13 cellular contexts compared by ENCODE assay signal in the genomic region with DNA sequence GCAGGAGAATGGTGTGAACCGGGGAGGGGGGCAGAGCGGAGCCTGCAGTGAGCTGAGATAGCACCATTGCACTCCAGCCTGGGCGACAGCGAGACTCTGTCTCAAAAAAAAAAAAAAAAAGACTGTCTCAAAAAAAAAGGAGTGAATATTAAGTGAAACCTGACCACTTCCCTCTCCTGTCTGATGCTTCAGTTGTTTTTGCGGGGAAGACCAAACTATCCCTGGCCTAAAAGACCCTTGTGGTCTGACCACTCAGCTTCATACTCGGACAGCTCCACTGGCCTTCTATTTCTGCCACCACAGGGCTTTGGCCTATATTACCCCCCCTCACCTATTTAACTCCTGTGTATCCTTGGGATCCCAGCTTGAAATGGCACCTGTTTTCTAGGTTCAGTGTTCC. TPM values are rescaled to one million over a fixed set of nuclear protein-coding genes. Genes with fewer than 3 reads are reported as not detected.
A peak's percentile ranks its signal among the peaks of the same experiment; 100 is the strongest.
DNase-seq lines count a peak whose midpoint lies in the region; ATAC-seq and TF ChIP-seq lines count a peak whose summit lies in the region.
"Had no signal": no experiment of that assay in that cellular context is flagged by ENCODE, and none has a peak within 500 bp of the region (broad histone marks: within the 10 kb centered on the region; RNA-seq: fewer than 3 reads in every experiment).

No MANE protein-coding gene starts in this region.

- peak overlapping the region; percentile 85 for H3K4me2 ChIP-seq in OCI-LY7 (ENCODE audit: low read length)

- no TSS peak for BruUV-seq in OCI-LY7 (replicated peaks; lab: Mats Ljungman, UMichigan)

- peaks cover 65% of the 10 kb centered on the region for H3K79me2 ChIP-seq in OCI-LY7 (ENCODE audit: insufficient read depth, low read depth, low read length)

- peak overlapping the region; percentile 86 for H3K27ac Mint-ChIP-seq in activated T-cell treated with anti-CD3 and anti-CD28 coated beads, Interleukin-2, amount 50 U/mL, for 24 hours
- peak overlapping the region; percentile 71 for H3K27ac Mint-ChIP-seq in central memory CD8-positive, alpha-beta T cell (ENCODE audit: low read depth)

- peaks cover 45% of the 10 kb centered on the region for H3K4me1 ChIP-seq in OCI-LY7 (ENCODE audit: insufficient read depth, low read length, poor library complexity, severe bottlenecking)

- H2AFZ ChIP-seq in OCI-LY7 (ENCODE audit: low read length) = no peak overlapping the region

- peaks cover 87% of the 10 kb centered on the region for H3K36me3 Mint-ChIP-seq in activated T-cell treated with anti-CD3 and anti-CD28 coated beads, Interleukin-2, amount 50 U/mL, for 24 hours (ENCODE audit: low read depth)
- peaks cover 42% of the 10 kb centered on the region for H3K36me3 Mint-ChIP-seq in central memory CD8-positive, alpha-beta T cell (ENCODE audit: insufficient read depth)

- DNase-seq in activated T-cell treated with anti-CD3 and anti-CD28 coated beads, Interleukin-2, amount 50 U/mL, for 24 hours = no peak
- no peak for DNase-seq in activated T-cell treated with anti-CD3 and anti-CD28 coated beads for 4 hours
- no peak for DNase-seq in OCI-LY7 (ENCODE audit: low spot score)
- no peak for DNase-seq in central memory CD8-positive, alpha-beta T cell (ENCODE audit: low spot score in 2 of 2)
- no peak for DNase-seq in SIG-M5 (lab: John Stamatoyannopoulos, UW)
- no peak for DNase-seq in stimulated activated CD4-positive, alpha-beta T cell treated with anti-CD3 and anti-CD28 coated beads, Interleukin-15, amount 100 ng/mL, for 24 hours
- DNase-seq in NCI-H1105 (lab: John Stamatoyannopoulos, UW) = no peak
- DNase-seq: colonic mucosa, pancreas had no signal

- H3K27ac ChIP-seq in OCI-LY7 (ENCODE audit: low read depth, low read length, poor library complexity, severe bottlenecking) (peak overlapping the region; percentile 8), skin epidermis (peak overlapping the region in 12 of 21 experiments; percentile 12 to 99 (median 97))
- H3K27ac ChIP-seq: colonic mucosa, pancreas had no signal

- peaks cover 47% of the 10 kb centered on the region for H3K4me1 Mint-ChIP-seq in activated T-cell treated with anti-CD3 and anti-CD28 coated beads, Interleukin-2, amount 50 U/mL, for 24 hours (ENCODE audit: low read depth)
- peaks cover 52% of the 10 kb centered on the region for H3K4me1 Mint-ChIP-seq in central memory CD8-positive, alpha-beta T cell

- POLR2A ChIA-PET in OCI-LY7 (lab: Charles Lee) = interaction anchor here (1.0 kb wide), 1 partner anchor 34 kb away, joined by 5 read pairs; no protein-coding TSS in a partner anchor

- H3K9me3 Mint-ChIP-seq in activated T-cell treated with anti-CD3 and anti-CD28 coated beads, Interleukin-2, amount 50 U/mL, for 24 hours = no peaks in the 10 kb centered on the region
- H3K9me3 Mint-ChIP-seq in central memory CD8-positive, alpha-beta T cell = no peaks in the 10 kb centered on the region

- CTCF ChIA-PET in OCI-LY7 (lab: Charles Lee; ENCODE audit: unreplicated experiment) = interaction anchor here (1.1 kb wide), 1 partner anchor 10 kb away, joined by 3 read pairs; no protein-coding TSS in a partner anchor

- no peak for TF ChIP-seq CTCF in OCI-LY7 (conservative IDR thresholded peaks at IDR 0.05; ENCODE audit: low read length)

- ATAC-seq in central memory CD8-positive, alpha-beta T cell (replicated peaks; ENCODE audit: extremely low read depth, poor library complexity, severe bottlenecking) = no peak
- ATAC-seq: pancreas had no signal

- peaks cover 86% of the 10 kb centered on the region for H3K36me3 ChIP-seq in OCI-LY7 (ENCODE audit: insufficient read depth, low read length)

- peak overlapping the region; percentile 87 for H3K4me3 ChIP-seq in OCI-LY7 (ENCODE audit: low read depth, low read length, poor library complexity, severe bottlenecking)
- H3K4me3 ChIP-seq in skin epidermis = no peak overlapping the region
- H3K4me3 ChIP-seq: adrenal gland, colonic mucosa, lung, pancreas had no signal

- intact Hi-C loops in OCI-LY7 (cut with micrococcal nuclease; ENCODE audit: unreplicated experiment) = no loop called here

- peaks cover 17% of the 10 kb centered on the region for H4K20me1 ChIP-seq in OCI-LY7 (ENCODE audit: insufficient read depth, low read length)

- H3K9me2 ChIP-seq in OCI-LY7 (ENCODE audit: insufficient read depth, low read length) = no peaks in the 10 kb centered on the region

- H3K27me3 Mint-ChIP-seq in activated T-cell treated with anti-CD3 and anti-CD28 coated beads, Interleukin-2, amount 50 U/mL, for 24 hours = no peaks in the 10 kb centered on the region
- H3K27me3 Mint-ChIP-seq in central memory CD8-positive, alpha-beta T cell = no peaks in the 10 kb centered on the region

- H3K4me3 Mint-ChIP-seq in activated T-cell treated with anti-CD3 and anti-CD28 coated beads, Interleukin-2, amount 50 U/mL, for 24 hours = peak overlapping the region; percentile 98
- peak overlapping the region; percentile 36 for H3K4me3 Mint-ChIP-seq in central memory CD8-positive, alpha-beta T cell

- no peaks in the 10 kb centered on the region for H3K9me3 ChIP-seq in OCI-LY7 (ENCODE audit: low read length)
- H3K9me3 ChIP-seq: adrenal gland, colonic mucosa, pancreas had no signal

RNA-seq across cellular contexts. Expression of gene CLASRP, which starts 2.3 kb away (rescaled TPM):
- total RNA-seq in OCI-LY7 (2014; rRNA removed; shearing (Covaris generic)) = 142 and 152 TPM in 2 replicates
- total RNA-seq in OCI-LY7 (2022) = 166 and 181 TPM in 2 replicates

RNA-seq across cellular contexts. Expression of gene ZNF296, which starts 35.2 kb away (rescaled TPM):
- 10.6 and 13.5 TPM in 2 replicates for total RNA-seq in OCI-LY7 (2014; rRNA removed; shearing (Covaris generic))
- 31.4 and 31.6 TPM in 2 replicates for total RNA-seq in OCI-LY7 (2022)
- total RNA-seq: Daoy had no signal

RNA-seq across cellular contexts. Expression of gene GEMIN7, which starts 37.9 kb away (rescaled TPM):
- 45.2 and 60.0 TPM in 2 replicates for total RNA-seq in OCI-LY7 (2014; rRNA removed; shearing (Covaris generic))
- 38.8 and 46.3 TPM in 2 replicates for total RNA-seq in OCI-LY7 (2022)

RNA-seq across cellular contexts. Expression of gene RELB, which starts 39.9 kb away (rescaled TPM):
- 36.4 and 36.9 TPM in 2 replicates for total RNA-seq in OCI-LY7 (2014; rRNA removed; shearing (Covaris generic))
- 51.1 and 61.7 TPM in 2 replicates for total RNA-seq in OCI-LY7 (2022)

RNA-seq across cellular contexts. Expression of gene PPP1R37, which starts 51.9 kb away (rescaled TPM):
- total RNA-seq in OCI-LY7 (2014; rRNA removed; shearing (Covaris generic)) = 35.5 and 48.6 TPM in 2 replicates
- 24.7 and 27.7 TPM in 2 replicates for total RNA-seq in OCI-LY7 (2022)
